Comparison of ENCODE assay signal across 32 cellular contexts in genomic region chr17:39854909-39855308, GRCh38. TPM values are rescaled to one million over a fixed set of nuclear protein-coding genes. Genes with fewer than 3 reads are reported as not detected.
DNase-seq lines count a peak whose midpoint lies in the region; ATAC-seq and TF ChIP-seq lines count a peak whose summit lies in the region.
"Had no signal": no experiment of that assay in that cellular context is flagged by ENCODE, and none has a peak within 500 bp of the region (broad histone marks: within the 10 kb centered on the region; RNA-seq: fewer than 3 reads in every experiment).

No MANE protein-coding gene starts in this region.

- H3K36me3 Mint-ChIP-seq in CD4-positive, alpha-beta T cell (ENCODE audit: low read depth): peaks cover 20% of the 10 kb centered on the region
- no peaks in the 10 kb centered on the region for H3K36me3 Mint-ChIP-seq in Calu3 (ENCODE audit: insufficient read depth, unreplicated experiment)
- H3K36me3 Mint-ChIP-seq in T-cell: peaks cover 14% of the 10 kb centered on the region
- peaks cover 0 to 12% (median 5%) of the 10 kb centered on the region in 5 donors for H3K36me3 Mint-ChIP-seq in naive thymus-derived CD4-positive, alpha-beta T cell

- ATAC-seq in CD4-positive, alpha-beta T cell (ENCODE audit: poor library complexity): no peak
- ATAC-seq in T-cell (replicated peaks in 1 of 4): no peak
- ATAC-seq in naive thymus-derived CD4-positive, alpha-beta T cell: no peak
- ATAC-seq: lower lobe of right lung had no signal

- H3K27me3 ChIP-seq in CD4-positive, alpha-beta T cell (ENCODE audit: control insufficient read depth, insufficient read depth, low read length): no peaks in the 10 kb centered on the region
- no peaks in the 10 kb centered on the region for H3K27me3 ChIP-seq in naive thymus-derived CD4-positive, alpha-beta T cell (ENCODE audit: control insufficient read depth in 2 of 2, insufficient read depth in 2 of 2, low read length in 2 of 2)
- H3K27me3 ChIP-seq: upper lobe of left lung had no signal

- H3K9me3 Mint-ChIP-seq in CD4-positive, alpha-beta T cell: no peaks in the 10 kb centered on the region
- H3K9me3 Mint-ChIP-seq in Calu3 (ENCODE audit: low read depth, unreplicated experiment) (no peaks in the 10 kb centered on the region), T-cell (no peaks in the 10 kb centered on the region)
- H3K9me3 Mint-ChIP-seq in naive thymus-derived CD4-positive, alpha-beta T cell: peaks cover 0 to 5% (median 0%) of the 10 kb centered on the region in 11 donors
- H3K9me3 Mint-ChIP-seq: activated T-helper 1 cell treated with anti-CD3 and anti-CD28 coated beads, Interleukin-12 subunit alpha, Interleukin-12 subunit beta, Interleukin-2, Interleukin-4 antibody, amounts not matched to agents 30 ng/mL and 10 ng/mL and 1 ng/mL, durations not matched to agents 14 hours and 24 hours and 36 hours; H9; neural crest cell had no signal

- H3K4me1 Mint-ChIP-seq in CD4-positive, alpha-beta T cell (ENCODE audit: low read depth): peaks cover 54% of the 10 kb centered on the region
- no peaks in the 10 kb centered on the region for H3K4me1 Mint-ChIP-seq in Calu3 (ENCODE audit: low read depth, unreplicated experiment)
- H3K4me1 Mint-ChIP-seq in T-cell: peaks cover 58 to 60% (median 58%) of the 10 kb centered on the region in 3 donors
- peaks cover 13 to 66% (median 59%) of the 10 kb centered on the region in 7 donors for H3K4me1 Mint-ChIP-seq in naive thymus-derived CD4-positive, alpha-beta T cell
- H3K4me1 Mint-ChIP-seq: H9, neural crest cell had no signal

- H3K36me3 ChIP-seq in naive thymus-derived CD4-positive, alpha-beta T cell (ENCODE audit: control insufficient read depth in 2 of 3, insufficient read depth in 3 of 3, low read length in 3 of 3): no peaks in the 10 kb centered on the region
- H3K36me3 ChIP-seq: lower lobe of right lung, SJCRH30, upper lobe of left lung had no signal

- no peak overlapping the region for H3K27ac ChIP-seq in CD4-positive, alpha-beta T cell (ENCODE audit: low read depth, low read length)
- H3K27ac ChIP-seq in naive thymus-derived CD4-positive, alpha-beta T cell (ENCODE audit: low read depth, low read length): peak overlapping the region; percentile 32
- H3K27ac ChIP-seq: C4-2B, lower lobe of right lung, parathyroid adenoma, SJCRH30, upper lobe of left lung had no signal

- TF ChIP-seq CTCF in CD4-positive, alpha-beta T cell (IDR thresholded peaks at IDR 0.05): no peak
- no peak for TF ChIP-seq CTCF in Calu3 (IDR thresholded peaks at IDR 0.05; ENCODE audit: unreplicated experiment)

- intact Hi-C loops in CD4-positive, alpha-beta T cell (cut with DNase I, micrococcal nuclease): no loop called here
- intact Hi-C loops in Calu3 (cut with micrococcal nuclease; ENCODE audit: unreplicated experiment): no loop called here
- intact Hi-C loops in naive thymus-derived CD4-positive, alpha-beta T cell (cut with micrococcal nuclease): no loop called here

- peak overlapping the region; percentile 32 for H3K27ac Mint-ChIP-seq in CD4-positive, alpha-beta T cell
- H3K27ac Mint-ChIP-seq in Calu3 (ENCODE audit: unreplicated experiment) (no peak overlapping the region), T-cell (peak overlapping the region; percentile 64 to 71)
- H3K27ac Mint-ChIP-seq in naive thymus-derived CD4-positive, alpha-beta T cell: peak overlapping the region in 8 of 9 donors; percentile 4 to 80 (median 52)
- H3K27ac Mint-ChIP-seq: activated T-helper 1 cell treated with anti-CD3 and anti-CD28 coated beads, Interleukin-12 subunit alpha, Interleukin-12 subunit beta, Interleukin-2, Interleukin-4 antibody, amounts not matched to agents 30 ng/mL and 10 ng/mL and 1 ng/mL, durations not matched to agents 14 hours and 24 hours and 36 hours; H9 had no signal

- H3K4me1 ChIP-seq in naive thymus-derived CD4-positive, alpha-beta T cell (ENCODE audit: control insufficient read depth in 2 of 2, insufficient read depth in 2 of 2, low read length in 2 of 2): peaks cover 8 to 16% of the 10 kb centered on the region in 2 donors
- H3K4me1 ChIP-seq: lower lobe of right lung, parathyroid adenoma, SJCRH30, upper lobe of left lung had no signal

- POLR2A ChIA-PET in CD4-positive, alpha-beta T cell (lab: Charles Lee): no interaction called here
- POLR2A ChIA-PET in T-cell (lab: Charles Lee): no interaction called here
- POLR2A ChIA-PET in naive thymus-derived CD4-positive, alpha-beta T cell (lab: Charles Lee): interaction anchor here (0.8 kb wide), 1 partner anchor 11 kb away, joined by 4 read pairs; no protein-coding TSS in a partner anchor

- BruUV-seq in Calu3 (replicated peaks; lab: Mats Ljungman, UMichigan): no TSS peak

- H3K9me3 ChIP-seq in CD4-positive, alpha-beta T cell (ENCODE audit: control insufficient read depth, low read length): no peaks in the 10 kb centered on the region
- no peaks in the 10 kb centered on the region for H3K9me3 ChIP-seq in naive thymus-derived CD4-positive, alpha-beta T cell (ENCODE audit: control insufficient read depth in 2 of 3, low read length in 3 of 3)
- H3K9me3 ChIP-seq: lower lobe of right lung, SJCRH30, upper lobe of left lung had no signal

- CTCF ChIA-PET in CD4-positive, alpha-beta T cell (lab: Charles Lee): interaction anchor here (1.0 to 1.9 kb wide), 2 partner anchors 9 to 233 kb away, joined by 3 to 6 read pairs; partner anchors contain the start of gene IKZF3
- CTCF ChIA-PET in Calu3 (lab: Charles Lee) (interaction anchor here (0.8 to 6.2 kb wide), 39 partner anchors 8 to 233 kb away, joined by 3 to 105 read pairs (median 8); partner anchors contain the start of genes IKZF3, MIEN1 and PSMD3), T-cell (lab: Charles Lee) (no interaction called here)
- CTCF ChIA-PET in naive thymus-derived CD4-positive, alpha-beta T cell (lab: Charles Lee): no interaction called here

- DNase-seq in CD4-positive, alpha-beta T cell: no peak
- DNase-seq in Calu3: peak; percentile 62
- DNase-seq in T-cell: no peak
- no peak for DNase-seq in naive thymus-derived CD4-positive, alpha-beta T cell
- no peak for DNase-seq in GM03348 (ENCODE audit: low spot score)
- no peak for DNase-seq in D341Med (ENCODE audit: low spot score)
- no peak for DNase-seq in NCI-H345 (lab: John Stamatoyannopoulos, UW)
- DNase-seq: activated CD4-positive, CD25-positive, alpha-beta regulatory T cell treated with anti-CD3 and anti-CD28 coated beads, Interleukin-2, amount 50 U/mL, for 72 hours; activated naive CD4-positive, alpha-beta T cell treated with anti-CD3 and anti-CD28 coated beads, Interleukin-2, amount 50 U/mL, for 16 hours; aorta; cortex of kidney; H9; head of caudate nucleus; kidney glomerular epithelial cell; lower lobe of right lung; NCI-H1048; NCI-H1694 treated with DMSO at 0.1 percent for 48 hours; NCI-H526; SJCRH30; stimulated activated CD4-positive, alpha-beta T cell treated with anti-CD3 and anti-CD28 coated beads, Interleukin-2, amount 100 ng/mL, for 24 hours; substantia nigra; upper lobe of left lung had no signal

- H3K4me3 Mint-ChIP-seq in CD4-positive, alpha-beta T cell: no peak overlapping the region
- no peak overlapping the region for H3K4me3 Mint-ChIP-seq in Calu3 (ENCODE audit: low read depth, unreplicated experiment)
- no peak overlapping the region for H3K4me3 Mint-ChIP-seq in T-cell
- H3K4me3 Mint-ChIP-seq in naive thymus-derived CD4-positive, alpha-beta T cell: peak overlapping the region in 1 of 10 donors; percentile 13
- H3K4me3 Mint-ChIP-seq: activated T-helper 1 cell treated with anti-CD3 and anti-CD28 coated beads, Interleukin-12 subunit alpha, Interleukin-12 subunit beta, Interleukin-2, Interleukin-4 antibody, amounts not matched to agents 30 ng/mL and 10 ng/mL and 1 ng/mL, durations not matched to agents 14 hours and 24 hours and 36 hours; H9; neural crest cell had no signal

- H3K27me3 Mint-ChIP-seq in CD4-positive, alpha-beta T cell: no peaks in the 10 kb centered on the region
- H3K27me3 Mint-ChIP-seq in Calu3 (ENCODE audit: unreplicated experiment) (no peaks in the 10 kb centered on the region), T-cell (no peaks in the 10 kb centered on the region)
- H3K27me3 Mint-ChIP-seq in naive thymus-derived CD4-positive, alpha-beta T cell: no peaks in the 10 kb centered on the region

- no peak overlapping the region for H3K4me3 ChIP-seq in naive thymus-derived CD4-positive, alpha-beta T cell (ENCODE audit: low read length)
- H3K4me3 ChIP-seq: lower lobe of right lung, SJCRH30, smooth muscle cell, upper lobe of left lung had no signal

RNA-seq across cellular contexts. Expression of gene IKZF3, which starts 9.2 kb away (rescaled TPM):
- 10 to 100 TPM; 39.7 to 39.9 TPM for total RNA-seq in CD4-positive, alpha-beta T cell
- total RNA-seq in Calu3 (2022): 30.9 and 41.0 TPM in 2 replicates
- 100 to 1,000 TPM in 3 of 5 donors, 10 to 100 TPM in 2; 78.1 to 112 (median 108) TPM for total RNA-seq in T-cell
- 10 to 100 TPM; 26.1 to 77.8 (median 61.1) TPM for total RNA-seq in naive thymus-derived CD4-positive, alpha-beta T cell
- polyA plus RNA-seq in naive thymus-derived CD4-positive, alpha-beta T cell: 10 to 100 TPM in 1 of 2 donors, 1 to 10 TPM in 1; 9.7 to 31.4 TPM
- total RNA-seq: neural crest cell, RPMI7951, SJCRH30 had no signal
- polyA plus RNA-seq: smooth muscle cell had no signal

RNA-seq across cellular contexts. Expression of gene ZPBP2, which starts 13.1 kb away (rescaled TPM):
- total RNA-seq in CD4-positive, alpha-beta T cell: not detected
- total RNA-seq in Calu3 (2022): not detected in 2 replicates
- total RNA-seq in T-cell: under 1 TPM in 1 of 5 donors, not detected in 4; 0.19 TPM
- total RNA-seq in naive thymus-derived CD4-positive, alpha-beta T cell: under 1 TPM in 3 of 5 experiments, not detected in 2; 0.17 to 0.84 (median 0.51) TPM
- under 1 TPM in 1 of 2 donors, not detected in 1; 0.11 TPM for polyA plus RNA-seq in naive thymus-derived CD4-positive, alpha-beta T cell
- total RNA-seq: activated T-helper 1 cell treated with anti-CD3 and anti-CD28 coated beads, Interleukin-12 subunit alpha, Interleukin-12 subunit beta, Interleukin-2, Interleukin-4 antibody, amounts not matched to agents 30 ng/mL and 10 ng/mL and 1 ng/mL, durations not matched to agents 14 hours and 24 hours and 36 hours; aorta; fibroblast of villous mesenchyme; H9; lower lobe of right lung; mononuclear cell; neural crest cell; RPMI7951; SJCRH30; smooth muscle cell; T-helper 1 cell treated with Interleukin-12 subunit alpha and Interleukin-12 subunit beta and Interleukin-4 antibody, amounts not matched to agents 30 ng/mL and 1 ng/mL, for 36 hours; upper lobe of left lung had no signal
- polyA plus RNA-seq: aorta, esophagus, smooth muscle cell had no signal

Comparison
In these comparisons a context has a peak if more than half of its experiments do, and no peak if none do; other contexts are left out.
1. CTCF ChIA-PET loops: an anchor here in CD4-positive, alpha-beta T cell (1.0 to 1.9 kb wide) and Calu3 (0.8 to 6.2 kb wide); none called in T-cell and naive thymus-derived CD4-positive, alpha-beta T cell.